ENCODE assay signal across 9 cellular contexts in the genomic region with DNA sequence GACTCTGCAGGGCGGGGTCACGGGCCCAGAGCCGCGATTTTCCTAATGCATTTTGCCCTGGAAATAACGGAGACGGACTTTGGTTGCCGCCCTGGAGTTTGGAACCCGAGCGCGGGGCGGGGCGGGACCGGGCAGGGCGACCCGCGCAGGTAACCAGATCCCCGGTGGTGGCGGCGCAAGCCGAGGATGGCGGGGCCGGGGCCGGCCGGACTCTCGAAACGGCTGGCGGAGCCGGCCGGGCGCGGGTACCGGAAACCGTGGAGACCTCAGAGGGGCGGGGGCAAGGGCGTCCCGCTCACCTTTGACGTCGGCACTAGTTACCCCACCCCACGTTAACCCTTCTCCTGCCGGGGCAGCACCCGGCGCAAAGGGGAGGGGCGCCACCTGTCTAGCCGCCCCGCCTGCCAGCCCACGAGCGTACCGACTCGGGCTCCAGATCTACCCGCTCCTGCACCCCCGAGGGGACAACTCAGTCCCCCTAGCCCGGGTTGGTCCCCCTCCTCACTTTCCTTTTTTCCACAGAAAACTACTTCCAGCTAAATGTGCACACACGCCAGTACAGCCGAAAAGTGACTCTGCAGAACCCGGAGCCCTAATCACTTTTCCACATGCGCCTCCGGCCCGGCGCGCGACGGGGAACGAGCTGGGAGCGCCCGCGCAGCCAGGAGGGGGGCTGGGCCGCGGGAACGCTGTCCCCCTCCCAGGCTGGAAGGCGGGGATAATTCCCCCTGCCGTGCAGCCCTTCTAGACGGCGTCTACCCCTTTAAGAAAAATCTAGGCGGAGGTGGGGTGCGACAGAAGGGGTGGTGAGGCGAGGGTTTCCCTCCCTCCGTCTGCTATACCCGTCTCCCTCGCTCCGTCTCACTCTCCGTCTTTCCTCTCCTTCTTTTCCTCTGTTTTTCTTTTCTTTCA. TPM values are rescaled to one million over a fixed set of nuclear protein-coding genes. Genes with fewer than 3 reads are reported as not detected.
DNase-seq lines count a peak whose midpoint lies in the region; ATAC-seq, FAIRE-seq and TF ChIP-seq lines count a peak whose summit lies in the region.
"Had no signal": no experiment of that assay in that cellular context is flagged by ENCODE, and none has a peak within 500 bp of the region (broad histone marks: within the 10 kb centered on the region; RNA-seq: fewer than 3 reads in every experiment).

No MANE protein-coding gene starts in this region.

- H3K79me2 ChIP-seq in GM12878 (ENCODE audit: control insufficient read depth, insufficient read depth, low read length), result no peaks in the 10 kb centered on the region

- no peak overlapping the region for H2AFZ ChIP-seq in GM12878 (ENCODE audit: control insufficient read depth, low read depth, low read length)

- 12% methylated on average over 70 of the region's 81 CpGs for WGBS in GM12878 (ENCODE audit: insufficient coverage, insufficient replicate concordance, low lambda C conversion rate, missing lambda C conversion rate)

- H3K9me3 ChIP-seq in GM12878 (replicated peaks; ENCODE audit: control insufficient read depth, insufficient read depth, low read length), result no peaks in the 10 kb centered on the region; the same call in 2 of the 3 replicates

- no peak overlapping the region for H3K27ac ChIP-seq in GM12878 (ENCODE audit: control insufficient read depth, insufficient read depth)

- RAD21 ChIA-PET in GM12878 (lab: Charles Lee; ENCODE audit: unreplicated experiment), result no interaction called here

- H3K9me3 Mint-ChIP-seq in stimulated activated effector memory CD8-positive, alpha-beta T cell treated with anti-CD3 and anti-CD28 coated beads, Interleukin-12 subunit alpha, Interleukin-12 subunit beta, amount 100 ng/mL, for 72 hours, result no peaks in the 10 kb centered on the region

- no peaks in the 10 kb centered on the region for H3K36me3 ChIP-seq in GM12878 (ENCODE audit: control insufficient read depth in 2 of 2, insufficient read depth in 2 of 2, low read length in 1 of 2)

- no peaks in the 10 kb centered on the region for H3K36me3 Mint-ChIP-seq in stimulated activated effector memory CD8-positive, alpha-beta T cell treated with anti-CD3 and anti-CD28 coated beads, Interleukin-12 subunit alpha, Interleukin-12 subunit beta, amount 100 ng/mL, for 72 hours

- no peak for TF ChIP-seq RAD21 in GM12878 (IDR thresholded peaks at IDR 0.05; ENCODE audit: insufficient read depth, low read depth, low read length)

- H3K9ac ChIP-seq in GM12878 (ENCODE audit: control insufficient read depth, insufficient read depth, low read length), result no peak overlapping the region

- no peak for TF ChIP-seq CTCF in GM12878 (IDR thresholded peaks at IDR 0.05 in 2 of 3, conservative IDR thresholded peaks at IDR 0.05 in 1 of 3; ENCODE audit: control insufficient read depth in 2 of 3, extremely low read depth in 1 of 3, insufficient read depth in 1 of 3, low read depth in 3 of 3, low read length in 3 of 3)

- H3K4me3 ChIP-seq in GM12878, result no peak overlapping the region

- POLR2A ChIA-PET in GM12878 (lab: Charles Lee), result no interaction called here

- H3K27ac Mint-ChIP-seq in stimulated activated effector memory CD8-positive, alpha-beta T cell treated with anti-CD3 and anti-CD28 coated beads, Interleukin-12 subunit alpha, Interleukin-12 subunit beta, amount 100 ng/mL, for 72 hours, result no peak overlapping the region

- ATAC-seq in GM12878 (no peak), GM18858 (IDR thresholded peaks at IDR 0.05; ENCODE audit: unreplicated experiment) (no peak), HG03108 (IDR thresholded peaks at IDR 0.05; ENCODE audit: unreplicated experiment) (no peak)
- ATAC-seq in stimulated activated effector memory CD8-positive, alpha-beta T cell treated with anti-CD3 and anti-CD28 coated beads, Interleukin-12 subunit alpha, Interleukin-12 subunit beta, amount 100 ng/mL, for 72 hours, result no peak

- CTCF ChIA-PET in GM12878 (lab: Yijun Ruan, JAX), result no interaction called here

- H3K4me3 Mint-ChIP-seq in stimulated activated effector memory CD8-positive, alpha-beta T cell treated with anti-CD3 and anti-CD28 coated beads, Interleukin-12 subunit alpha, Interleukin-12 subunit beta, amount 100 ng/mL, for 72 hours, result peak overlapping the region; percentile 62

- no TSS peak for BruUV-seq in GM12878 (replicated peaks; lab: Mats Ljungman, UMichigan)

- peaks cover 41% of the 10 kb centered on the region for H3K4me1 Mint-ChIP-seq in stimulated activated effector memory CD8-positive, alpha-beta T cell treated with anti-CD3 and anti-CD28 coated beads, Interleukin-12 subunit alpha, Interleukin-12 subunit beta, amount 100 ng/mL, for 72 hours

- H3K4me2 ChIP-seq in GM12878 (ENCODE audit: control insufficient read depth, insufficient read depth), result no peak overlapping the region

- no peaks in the 10 kb centered on the region for H3K4me1 ChIP-seq in GM12878 (ENCODE audit: control insufficient read depth, insufficient read depth, low read length)

- H4K20me1 ChIP-seq in GM12878 (ENCODE audit: control insufficient read depth, insufficient read depth), result no peaks in the 10 kb centered on the region

- DNase-seq in DMS79 (lab: John Stamatoyannopoulos, UW) (peak; percentile 46), NCI-H1930 (lab: John Stamatoyannopoulos, UW) (peak; percentile 18 to 19), GM12878 (ENCODE audit: low read depth, low spot score) (no peak), islet precursor cell (peak; percentile 84), NCI-H2029 (lab: John Stamatoyannopoulos, UW) (no peak)
- DNase-seq in stimulated activated effector memory CD8-positive, alpha-beta T cell treated with anti-CD3 and anti-CD28 coated beads, Interleukin-12 subunit alpha, Interleukin-12 subunit beta, amount 100 ng/mL, for 72 hours (ENCODE audit: low spot score in 2 of 2), result peak; percentile 1 to 50

- in situ Hi-C loops in GM12878 (cut with MboI), result loop anchor here (25.0 kb wide), 1 partner anchor 858 kb away; no protein-coding TSS in a partner anchor

- TF ChIP-seq EP300 in GM12878 (IDR thresholded peaks at IDR 0.05; ENCODE audit: borderline replicate concordance in 1 of 2, control insufficient read depth in 1 of 2, low read depth in 2 of 2, low read length in 2 of 2), result no peak

- SMC1A ChIA-PET in GM12878 (lab: Charles Lee; ENCODE audit: uncharacterized antibody, unreplicated experiment), result no interaction called here

- H3K27me3 ChIP-seq in GM12878 (replicated peaks in 1 of 2; ENCODE audit: control insufficient read depth in 2 of 2, insufficient read depth in 2 of 2, low read length in 1 of 2), result peaks cover 11 to 19% of the 10 kb centered on the region in 2 experiments; a peak in 3 of 4 replicates

- no peak for FAIRE-seq in GM12878 (lab: Jason Lieb, UNC)
- FAIRE-seq: islet of Langerhans had no signal

- no peak for TF ChIP-seq POLR2A in GM12878 (IDR thresholded peaks at IDR 0.05; ENCODE audit: low read depth, low read length)

- intact Hi-C loops in GM12878 (cut with micrococcal nuclease; ENCODE audit: unreplicated experiment), result no loop called here

TF ChIP-seq in GM12878, 131 proteins besides CTCF, POLR2A, EP300 and RAD21:
- no peak for TF ChIP-seq E4F1 (IDR thresholded peaks at IDR 0.05; ENCODE audit: borderline replicate concordance, partially characterized antibody)
- TF ChIP-seq SUZ12 (IDR thresholded peaks at IDR 0.05; ENCODE audit: unreplicated experiment), result peak; percentile 62
- TF ChIP-seq IRF4 (IDR thresholded peaks at IDR 0.05; ENCODE audit: low read depth, low read length), result no peak

RNA-seq across cellular contexts. Expression of gene CYP26B1, which starts 2.7 kb away (rescaled TPM):
- 0.79 TPM in 1 of 2 replicates, not detected in the other for total RNA-seq in GM12878 (2013; cell fraction: nucleolus; rRNA removed)
- not detected in 2 replicates for total RNA-seq in GM12878 (2014; rRNA removed)
- total RNA-seq in GM12878 (2014; rRNA removed; fragmentation: Illumina TruSeq; extraction: Trizol), result not detected in 2 replicates
- not detected in 2 replicates for total RNA-seq in GM12878 (2021)
- polyA plus RNA-seq in GM12878 (2011; ENCODE audit: low read depth), result not detected
- not detected in 2 replicates for polyA plus RNA-seq in GM12878 (2011; rRNA removed)
- polyA plus RNA-seq in GM12878 (2011; cell fraction: cytosol; rRNA removed), result 0.01 TPM in 1 of 2 replicates, not detected in the other
- 0.04 TPM in 1 of 2 replicates, not detected in the other for polyA plus RNA-seq in GM12878 (2011; cell fraction: nucleus; rRNA removed)
- not detected in 2 replicates for polyA plus RNA-seq in GM12878 (2012)
- not detected in 2 replicates for polyA plus RNA-seq in GM12878 (2014; fragmentation: Illumina TruSeq; extraction: Trizol)
- not detected for polyA plus RNA-seq in GM12878 (2014; fragmentation: Nextera tagmentation; extraction: Ambion mirVana)
- polyA plus RNA-seq in GM12878 (2014; rRNA removed), result not detected in 2 replicates
- not detected for polyA plus RNA-seq in GM12878 (2016; fragmentation: Nextera tagmentation; extraction: Ambion mirVana)
- not detected in 2 replicates for polyA minus RNA-seq in GM12878 (2011; rRNA and poly(A)+ RNA removed)
- 0.21 and 1.1 TPM in 2 replicates for polyA minus RNA-seq in GM12878 (2011; cell fraction: cytosol; rRNA and poly(A)+ RNA removed)
- polyA minus RNA-seq in GM12878 (2011; cell fraction: nucleus; rRNA and poly(A)+ RNA removed), result under 0.01 TPM in 1 of 2 replicates, not detected in the other

Comparison
In these comparisons a context has a peak if more than half of its experiments do, and no peak if none do; other contexts are left out.
1. DNase-seq: peak in DMS79 (single experiment), NCI-H1930 (2 of 2), islet precursor cell (single experiment) and stimulated activated effector memory CD8-positive, alpha-beta T cell treated with anti-CD3 and anti-CD28 coated beads, Interleukin-12 subunit alpha, Interleukin-12 subunit beta, amount 100 ng/mL, for 72 hours (2 of 2); none in GM12878 (single experiment) and NCI-H2029 (single experiment).